22 cellular contexts compared by ENCODE assay signal in genomic region chr4:110867981-110868380, GRCh38.
"Had no signal": no experiment of that assay in that cellular context is flagged by ENCODE, and none has a peak within 500 bp of the region (broad histone marks: within the 10 kb centered on the region; RNA-seq: fewer than 3 reads in every experiment).

No MANE protein-coding gene starts in this region.

- H3K36me3 Mint-ChIP-seq: activated CD8-positive, alpha-beta memory T cell treated with anti-CD3 and anti-CD28 coated beads, Interleukin-2, amount 10 ng/mL, durations not matched to agents 7 days and 5 days; activated naive CD8-positive, alpha-beta T cell had no signal

- H3K27ac ChIP-seq: body of pancreas, WERI-Rb-1 had no signal

- H3K4me3 ChIP-seq: body of pancreas had no signal

- H3K9me3 Mint-ChIP-seq: activated naive CD4-positive, alpha-beta T cell treated with anti-CD3 and anti-CD28 coated beads for 36 hours; activated T-cell treated with anti-CD3 and anti-CD28 coated beads, Interleukin-2, amount 50 U/mL, for 4 hours had no signal

- H3K4me3 Mint-ChIP-seq: activated CD4-positive, alpha-beta T cell treated with anti-CD3 and anti-CD28 coated beads for 36 hours; activated CD8-positive, alpha-beta memory T cell treated with anti-CD3 and anti-CD28 coated beads, Interleukin-2, amount 10 ng/mL, durations not matched to agents 7 days and 5 days; activated naive CD4-positive, alpha-beta T cell treated with anti-CD3 and anti-CD28 coated beads for 36 hours; activated naive CD8-positive, alpha-beta T cell; activated T-cell treated with anti-CD3 and anti-CD28 coated beads, Interleukin-2, amount 50 U/mL, for 4 hours; central memory CD8-positive, alpha-beta T cell had no signal

- H3K27me3 Mint-ChIP-seq: activated CD4-positive, alpha-beta T cell treated with anti-CD3 and anti-CD28 coated beads for 36 hours; activated CD8-positive, alpha-beta memory T cell treated with anti-CD3 and anti-CD28 coated beads, Interleukin-2, amount 10 ng/mL, durations not matched to agents 7 days and 5 days; activated naive CD8-positive, alpha-beta T cell; central memory CD8-positive, alpha-beta T cell had no signal

- H3K27me3 ChIP-seq: body of pancreas had no signal

- H3K4me1 Mint-ChIP-seq: activated CD4-positive, alpha-beta T cell treated with anti-CD3 and anti-CD28 coated beads for 36 hours; activated CD8-positive, alpha-beta memory T cell treated with anti-CD3 and anti-CD28 coated beads, Interleukin-2, amount 10 ng/mL, durations not matched to agents 7 days and 5 days; central memory CD8-positive, alpha-beta T cell had no signal

- H3K36me3 ChIP-seq: WERI-Rb-1 had no signal

- H3K4me1 ChIP-seq: body of pancreas had no signal

- H3K27ac Mint-ChIP-seq: activated CD4-positive, alpha-beta T cell treated with anti-CD3 and anti-CD28 coated beads for 36 hours; activated CD8-positive, alpha-beta memory T cell treated with anti-CD3 and anti-CD28 coated beads, Interleukin-2, amount 10 ng/mL, durations not matched to agents 7 days and 5 days; activated naive CD4-positive, alpha-beta T cell treated with anti-CD3 and anti-CD28 coated beads for 36 hours; activated naive CD8-positive, alpha-beta T cell had no signal

- H3K9me3 ChIP-seq: body of pancreas, SK-N-SH had no signal

- H3K9ac ChIP-seq: SK-N-SH had no signal

- DNase-seq: activated CD4-positive, alpha-beta T cell treated with anti-CD3 and anti-CD28 coated beads for 36 hours; activated CD4-positive, alpha-beta T cell treated with anti-CD3 and anti-CD28 coated beads, Interleukin-2, amount 50 U/mL, for 4 hours; activated CD8-positive, alpha-beta memory T cell treated with anti-CD3 and anti-CD28 coated beads, Interleukin-2, amount 10 ng/mL, durations not matched to agents 7 days and 5 days; activated gamma-delta T cell; activated naive CD4-positive, alpha-beta T cell treated with anti-CD3 and anti-CD28 coated beads for 36 hours; activated T-cell treated with anti-CD3 and anti-CD28 coated beads, Interleukin-2, amount 50 U/mL, for 4 hours; anterior cingulate cortex; body of pancreas; Kasumi-1; KBM-7; NCI-H1092; NCI-H1417; NCI-H1930; NCI-H2171 treated with DMSO at 0.1 percent for 48 hours; NCI-H526 treated with DMSO at 0.1 percent for 48 hours; NCI-H82; RPMI8226; SK-N-SH; T-helper 1 cell; WERI-Rb-1 had no signal
